Comparison of ENCODE assay signal across 9 cellular contexts in the genomic region with DNA sequence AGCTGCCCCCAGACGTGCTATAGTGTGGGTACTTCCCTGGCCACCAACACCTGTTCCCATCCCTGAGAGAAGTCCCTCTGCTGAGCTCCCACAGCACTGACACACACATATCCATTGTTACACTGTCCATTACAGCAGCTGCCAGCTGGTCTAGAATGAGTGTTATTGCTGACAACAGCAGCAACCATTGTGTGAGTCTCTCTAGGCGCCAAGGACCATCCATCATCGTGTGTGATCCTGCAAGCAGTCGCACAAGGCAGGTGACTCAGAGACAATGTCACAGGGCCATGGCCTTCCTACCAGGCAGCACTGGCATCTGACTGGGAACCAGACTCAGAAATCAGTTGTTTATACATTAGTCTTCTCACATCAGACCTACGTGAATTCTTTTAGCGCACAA. TPM values are rescaled to one million over a fixed set of nuclear protein-coding genes. Genes with fewer than 3 reads are reported as not detected.
A peak's percentile ranks its signal among the peaks of the same experiment; 100 is the strongest.
DNase-seq lines count a peak whose midpoint lies in the region; ATAC-seq and TF ChIP-seq lines count a peak whose summit lies in the region.
"Had no signal": no experiment of that assay in that cellular context is flagged by ENCODE, and none has a peak within 500 bp of the region (broad histone marks: within the 10 kb centered on the region; RNA-seq: fewer than 3 reads in every experiment).

No MANE protein-coding gene starts in this region.

- CTCF ChIA-PET in RWPE1 (lab: Yijun Ruan, JAX): no interaction called here

- no peak overlapping the region for H3K4me3 ChIP-seq in aorta (ENCODE audit: low read length in 2 of 2)

- no peaks in the 10 kb centered on the region for H3K4me1 ChIP-seq in aorta (ENCODE audit: control insufficient read depth in 1 of 2, insufficient read depth in 2 of 2, low read length in 2 of 2)

- H3K27ac ChIP-seq in cingulate gyrus (ENCODE audit: low read depth, low read length) (peak overlapping the region; percentile 75), aorta (ENCODE audit: low read depth in 1 of 2, low read length in 2 of 2) (no peak overlapping the region), RWPE1 (no peak overlapping the region)

- no peaks in the 10 kb centered on the region for H3K9me3 ChIP-seq in aorta (ENCODE audit: control insufficient read depth, low read length)

- ATAC-seq in GM21447 (IDR thresholded peaks at IDR 0.05; ENCODE audit: unreplicated experiment): no peak
- ATAC-seq in aorta (ENCODE audit: low FRiP score): no peak
- ATAC-seq: right cardiac atrium had no signal

- H3K27me3 ChIP-seq in aorta (ENCODE audit: control insufficient read depth in 1 of 2, insufficient read depth in 2 of 2, low read length in 1 of 2): no peaks in the 10 kb centered on the region

- intact Hi-C loops in aorta (cut with DNase I): no loop called here

- POLR2A ChIA-PET in RWPE1 (lab: Yijun Ruan, JAX; ENCODE audit: low non-redundant PET): no interaction called here

- TF ChIP-seq CTCF in RWPE1 (conservative IDR thresholded peaks at IDR 0.05; ENCODE audit: low read depth): no peak

- DNase-seq in GM04504 (ENCODE audit: low read depth) (peak; percentile 54), NCI-H2081 treated with DMSO at 0.1 percent for 48 hours (lab: John Stamatoyannopoulos, UW) (peak; percentile 62), occipital lobe (lab: John Stamatoyannopoulos, UW) (peak; percentile 74), DMS79 (lab: John Stamatoyannopoulos, UW) (no peak), aorta (no peak), RWPE1 (ENCODE audit: low spot score) (no peak)

- peaks cover 0 to 13% of the 10 kb centered on the region in 2 donors for H3K36me3 ChIP-seq in aorta (ENCODE audit: control insufficient read depth in 1 of 2, insufficient read depth in 2 of 2, low read length in 1 of 2)

- 82 to 85% methylated on average over 6 of the region's 6 CpGs for WGBS in aorta, 2 donors

RNA-seq across cellular contexts. Expression of gene SGSM3, which starts 56.3 kb away (rescaled TPM):
- total RNA-seq in occipital lobe (35.1 TPM), aorta (10 to 100 TPM; 44.3 to 52.3 TPM)
- polyA plus RNA-seq in aorta: 100 to 1,000 TPM in 1 of 2 donors, 10 to 100 TPM in 1; 24.5 to 114 TPM

Comparison
In these comparisons a context has a peak if more than half of its experiments do, and no peak if none do; other contexts are left out.
1. DNase-seq: peak in GM04504 (single experiment), NCI-H2081 treated with DMSO at 0.1 percent for 48 hours (single experiment) and occipital lobe (single experiment); none in DMS79 (single experiment), aorta (0 of 2) and RWPE1 (single experiment).